ENCODE assay signal across 8 cellular contexts in genomic region chr18:24076136-24076597, GRCh38.
A peak's percentile ranks its signal among the peaks of the same experiment; 100 is the strongest.
DNase-seq lines count a peak whose midpoint lies in the region; ATAC-seq and TF ChIP-seq lines count a peak whose summit lies in the region.
"Not testable (repeated sequence)": the region's sequence is repeated elsewhere in the genome, so short reads cannot be mapped to it uniquely, and the experiment has no call there.

No MANE protein-coding gene starts in this region.

- H3K27me3 Mint-ChIP-seq in natural killer cell treated with Interleukin-12 subunit alpha and Interleukin-12 subunit beta and Interleukin-15 and Interleukin-18, amount 100 ng/mL, for 72 hours, result not testable (repeated sequence)

- TF ChIP-seq CTCF in fibroblast of pulmonary artery (IDR thresholded peaks at IDR 0.05; ENCODE audit: low read length, missing control alignments), result peak; percentile 73

- POLR2A ChIA-PET in HEK293T (lab: Yijun Ruan, JAX), result interaction anchor here (1.8 kb wide), 1 partner anchor 63 kb away, joined by 5 read pairs; the partner anchor contains the start of gene CABYR

- H3K4me3 ChIP-seq in fibroblast of pulmonary artery (replicated peaks; ENCODE audit: low read depth, low read length), result not testable (repeated sequence)

- CTCF ChIA-PET in HEK293T (lab: Yijun Ruan, JAX), result interaction anchor here (0.6 to 1.0 kb wide), 4 partner anchors 10 to 212 kb away, joined by 3 to 4 read pairs (median 3); no protein-coding TSS in a partner anchor

- peak; percentile 86 for DNase-seq in DMS 273 (lab: John Stamatoyannopoulos, UW; ENCODE audit: unreplicated experiment)
- DNase-seq in HEK293T (ENCODE audit: extremely low spot score), result peak; percentile 83
- DNase-seq in NCI-H2107 treated with DMSO at 0.1 percent for 48 hours (lab: John Stamatoyannopoulos, UW; ENCODE audit: unreplicated experiment), result peak; percentile 78
- peak; percentile 54 for DNase-seq in T-helper 22 cell (ENCODE audit: low read depth)
- peak; percentile 79 for DNase-seq in activated naive CD4-positive, alpha-beta T cell treated with Interleukin-2 at 50 U/mL for 16 hours
- peak; percentile 97 for DNase-seq in fibroblast of pulmonary artery (ENCODE audit: low read depth)
- peak; percentile 76 for DNase-seq in natural killer cell treated with Interleukin-12 subunit alpha and Interleukin-12 subunit beta and Interleukin-15 and Interleukin-18, amount 100 ng/mL, for 72 hours (ENCODE audit: low spot score)
- DNase-seq in stimulated activated CD8-positive, alpha-beta memory T cell treated with anti-CD3 and anti-CD28 coated beads, Interleukin-7, amount 100 ng/mL, for 1 hour (ENCODE audit: low read depth in 2 of 2), result peak; percentile 20 to 35

- H3K4me3 Mint-ChIP-seq in natural killer cell treated with Interleukin-12 subunit alpha and Interleukin-12 subunit beta and Interleukin-15 and Interleukin-18, amount 100 ng/mL, for 72 hours, result peak overlapping the region; percentile 59

- H3K4me1 Mint-ChIP-seq in natural killer cell treated with Interleukin-12 subunit alpha and Interleukin-12 subunit beta and Interleukin-15 and Interleukin-18, amount 100 ng/mL, for 72 hours (ENCODE audit: low read depth in 2 of 2), result peaks cover 33 to 35% of the 10 kb centered on the region in 2 donors

- H3K27ac Mint-ChIP-seq in natural killer cell treated with Interleukin-12 subunit alpha and Interleukin-12 subunit beta and Interleukin-15 and Interleukin-18, amount 100 ng/mL, for 72 hours, result peak overlapping the region; percentile 59 to 68

- peak; percentile 94 to 99 for ATAC-seq in natural killer cell treated with Interleukin-12 subunit alpha and Interleukin-12 subunit beta and Interleukin-15 and Interleukin-18, amount 100 ng/mL, for 72 hours

- not testable (repeated sequence) for H3K9me3 Mint-ChIP-seq in natural killer cell treated with Interleukin-12 subunit alpha and Interleukin-12 subunit beta and Interleukin-15 and Interleukin-18, amount 100 ng/mL, for 72 hours

- H3K36me3 Mint-ChIP-seq in natural killer cell treated with Interleukin-12 subunit alpha and Interleukin-12 subunit beta and Interleukin-15 and Interleukin-18, amount 100 ng/mL, for 72 hours, result peaks cover 17% of the 10 kb centered on the region

TF ChIP-seq in HEK293T, 16 proteins besides CTCF, POLR2A, EP300 and RAD21:
- TF ChIP-seq PKNOX1 (IDR thresholded peaks at IDR 0.05), result peak; percentile 68

Comparison
In these comparisons a context has a peak if more than half of its experiments do, and no peak if none do; other contexts are left out.
1. DNase-seq: peak in every context shown above with its lines; median percentile 97 in fibroblast of pulmonary artery; 86 in DMS 273; 83 in HEK293T; 79 in activated naive CD4-positive, alpha-beta T cell treated with Interleukin-2 at 50 U/mL for 16 hours; 78 in NCI-H2107 treated with DMSO at 0.1 percent for 48 hours; 76 in natural killer cell treated with Interleukin-12 subunit alpha and Interleukin-12 subunit beta and Interleukin-15 and Interleukin-18, amount 100 ng/mL, for 72 hours; 54 in T-helper 22 cell; 28 in stimulated activated CD8-positive, alpha-beta memory T cell treated with anti-CD3 and anti-CD28 coated beads, Interleukin-7, amount 100 ng/mL, for 1 hour.